13 cellular contexts compared by ENCODE assay signal in the genomic region with DNA sequence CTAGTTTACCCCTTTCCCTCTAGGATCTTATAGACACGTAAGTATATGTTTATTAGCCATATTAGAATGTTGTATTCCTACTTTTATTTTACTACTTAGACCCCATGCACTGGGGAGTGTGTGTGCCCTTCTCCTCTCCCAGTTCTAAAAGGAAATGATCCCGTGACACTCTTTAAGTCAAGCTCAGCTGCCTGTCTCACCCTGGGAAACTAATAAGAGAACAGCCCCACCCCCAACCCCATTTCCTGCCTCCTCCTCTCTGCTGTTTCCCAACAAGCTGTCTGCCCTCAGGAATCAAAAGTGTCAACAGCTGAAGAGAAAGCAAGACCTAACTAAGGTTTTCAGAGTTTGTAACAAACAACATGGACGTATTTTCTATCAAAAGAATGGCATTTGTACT.
A peak's percentile ranks its signal among the peaks of the same experiment; 100 is the strongest.
DNase-seq lines count a peak whose midpoint lies in the region; ATAC-seq, FAIRE-seq and TF ChIP-seq lines count a peak whose summit lies in the region.
"Had no signal": no experiment of that assay in that cellular context is flagged by ENCODE, and none has a peak within 500 bp of the region (broad histone marks: within the 10 kb centered on the region; RNA-seq: fewer than 3 reads in every experiment).

No MANE protein-coding gene starts in this region.

- no peak overlapping the region for H3K4me3 Mint-ChIP-seq in dendritic cell treated with granulocyte-macrophage colony-stimulating factor and Interleukin-4, amounts not matched to agents 40 ng/mL and 50 ng/mL, for 4 days
- H3K4me3 Mint-ChIP-seq: activated B cell treated with CpG ODN at 0.5 μM for 24 hours; B cell; naive thymus-derived CD8-positive, alpha-beta T cell had no signal

- DNase-seq in NB4 (ENCODE audit: low read depth) (peak; percentile 62), lung (ENCODE audit: low spot score) (peak; percentile 54), GM12891 (ENCODE audit: insufficient read length, low spot score) (no peak), caudate nucleus (lab: John Stamatoyannopoulos, UW) (no peak), urothelium cell line (ENCODE audit: low spot score) (no peak)
- DNase-seq: activated B cell treated with CpG ODN at 0.5 μM for 24 hours; naive thymus-derived CD8-positive, alpha-beta T cell had no signal

- H3K9me3 Mint-ChIP-seq in dendritic cell treated with granulocyte-macrophage colony-stimulating factor and Interleukin-4, amounts not matched to agents 40 ng/mL and 50 ng/mL, for 4 days: peaks cover 10% of the 10 kb centered on the region

- TF ChIP-seq POLR2A in NB4 (IDR thresholded peaks at IDR 0.05; ENCODE audit: extremely low read depth, insufficient read length) (no peak), GM12891 (IDR thresholded peaks at IDR 0.05; ENCODE audit: low read depth, low read length) (no peak)

- H3K9ac ChIP-seq in BLaER1 treated with 17β-estradiol and CSF1 and Interleukin-3, amounts not matched to agents 10 nM and 100 nM: peak overlapping the region in 7 of 11 experiments; percentile 20 to 50 (median 36); a peak in 8 of 22 replicates

- WGBS in lung, 2 donors: 29 to 50% methylated on average over 3 of the region's 3 CpGs

- peaks cover 32% of the 10 kb centered on the region for H3K36me3 Mint-ChIP-seq in dendritic cell treated with granulocyte-macrophage colony-stimulating factor and Interleukin-4, amounts not matched to agents 40 ng/mL and 50 ng/mL, for 4 days (ENCODE audit: low read depth)

- H3K4me3 ChIP-seq in BLaER1 treated with 17β-estradiol and CSF1 and Interleukin-3, amounts not matched to agents 10 nM and 100 nM: peak overlapping the region in 1 of 10 experiments; percentile 13; a peak in 3 of 20 replicates
- no peak overlapping the region for H3K4me3 ChIP-seq in NB4 (ENCODE audit: low read depth, low read length)
- H3K4me3 ChIP-seq in lung: no peak overlapping the region
- H3K4me3 ChIP-seq: GM12878 had no signal

- ATAC-seq in lung (ENCODE audit: insufficient read depth, low FRiP score) (no peak), HG03521 (IDR thresholded peaks at IDR 0.05; ENCODE audit: unreplicated experiment) (no peak)
- ATAC-seq: esophagus mucosa; GM12878; naive thymus-derived CD8-positive, alpha-beta T cell had no signal

- no peaks in the 10 kb centered on the region for H3K27me3 ChIP-seq in BLaER1 treated with 17β-estradiol and CSF1 and Interleukin-3, amounts not matched to agents 10 nM and 100 nM
- H3K27me3 ChIP-seq in lung (ENCODE audit: control insufficient read depth, insufficient read depth): no peaks in the 10 kb centered on the region

- H3K27ac ChIP-seq in BLaER1 treated with 17β-estradiol and CSF1 and Interleukin-3, amounts not matched to agents 10 nM and 100 nM: peak overlapping the region in 9 of 11 experiments; percentile 21 to 70 (median 63); a peak in 18 of 22 replicates
- H3K27ac ChIP-seq in lung (ENCODE audit: low read depth in 1 of 2, low read length in 1 of 2) (no peak overlapping the region), caudate nucleus (ENCODE audit: low read depth, low read length) (no peak overlapping the region)

- peaks cover 0 to 5% (median 0%) of the 10 kb centered on the region in 11 experiments; a peak in 3 of 22 replicates for H3K36me3 ChIP-seq in BLaER1 treated with 17β-estradiol and CSF1 and Interleukin-3, amounts not matched to agents 10 nM and 100 nM
- H3K36me3 ChIP-seq in lung (ENCODE audit: control insufficient read depth in 2 of 2, insufficient read depth in 2 of 2, low read length in 2 of 2): no peaks in the 10 kb centered on the region

- no peaks in the 10 kb centered on the region for H4K20me1 ChIP-seq in BLaER1 treated with 17β-estradiol and CSF1 and Interleukin-3, amounts not matched to agents 10 nM and 100 nM

- FAIRE-seq in GM12891 (lab: Jason Lieb, UNC) (no peak), urothelium cell line (lab: Jason Lieb, UNC) (no peak)
- FAIRE-seq: GM12878 had no signal

- peaks cover 39 to 86% (median 46%) of the 10 kb centered on the region in 10 experiments for H3K4me1 ChIP-seq in BLaER1 treated with 17β-estradiol and CSF1 and Interleukin-3, amounts not matched to agents 10 nM and 100 nM
- peaks cover 3 to 6% of the 10 kb centered on the region in 2 donors for H3K4me1 ChIP-seq in lung (ENCODE audit: control insufficient read depth in 2 of 2, insufficient read depth in 2 of 2, low read length in 2 of 2)

- peak overlapping the region; percentile 83 for H3K27ac Mint-ChIP-seq in dendritic cell treated with granulocyte-macrophage colony-stimulating factor and Interleukin-4, amounts not matched to agents 40 ng/mL and 50 ng/mL, for 4 days
- H3K27ac Mint-ChIP-seq: activated B cell treated with CpG ODN at 0.5 μM for 24 hours; B cell; naive thymus-derived CD8-positive, alpha-beta T cell had no signal

- H3K27me3 Mint-ChIP-seq in dendritic cell treated with granulocyte-macrophage colony-stimulating factor and Interleukin-4, amounts not matched to agents 40 ng/mL and 50 ng/mL, for 4 days: no peaks in the 10 kb centered on the region
- H3K27me3 Mint-ChIP-seq: activated B cell treated with CpG ODN at 0.5 μM for 24 hours; B cell; naive thymus-derived CD8-positive, alpha-beta T cell had no signal

- H3K4me2 ChIP-seq in BLaER1 treated with 17β-estradiol and CSF1 and Interleukin-3, amounts not matched to agents 10 nM and 100 nM: peak overlapping the region; percentile 33 to 79 (median 70)

- intact Hi-C loops in dendritic cell treated with granulocyte-macrophage colony-stimulating factor and Interleukin-4, amounts not matched to agents 40 ng/mL and 50 ng/mL, for 4 days (cut with micrococcal nuclease): no loop called here

- TF ChIP-seq CTCF in NB4 (IDR thresholded peaks at IDR 0.05; ENCODE audit: low read depth, low read length) (no peak), lung (IDR thresholded peaks at IDR 0.05; ENCODE audit: control extremely low read depth, extremely low read depth) (no peak)

- peaks cover 12 to 47% (median 34%) of the 10 kb centered on the region in 11 experiments for H3K9me3 ChIP-seq in BLaER1 treated with 17β-estradiol and CSF1 and Interleukin-3, amounts not matched to agents 10 nM and 100 nM (replicated peaks in 1 of 11)
- H3K9me3 ChIP-seq in lung (ENCODE audit: control insufficient read depth in 2 of 2, insufficient read depth in 1 of 2, low read length in 1 of 2): peaks cover 0 to 4% of the 10 kb centered on the region in 2 donors

- peaks cover 57% of the 10 kb centered on the region for H3K4me1 Mint-ChIP-seq in dendritic cell treated with granulocyte-macrophage colony-stimulating factor and Interleukin-4, amounts not matched to agents 40 ng/mL and 50 ng/mL, for 4 days (ENCODE audit: low read depth)
- H3K4me1 Mint-ChIP-seq: activated B cell treated with CpG ODN at 0.5 μM for 24 hours had no signal

TF ChIP-seq in GM12891, 5 proteins besides CTCF, POLR2A, EP300 and RAD21:
- TF ChIP-seq PAX5 (IDR thresholded peaks at IDR 0.05; ENCODE audit: insufficient read depth, low read length, severe bottlenecking) (no peak), SPI1 (IDR thresholded peaks at IDR 0.05; ENCODE audit: low read depth, low read length) (no peak), POLR2AphosphoS5 (IDR thresholded peaks at IDR 0.05; ENCODE audit: low read depth, low read length) (no peak), TAF1 (IDR thresholded peaks at IDR 0.05; ENCODE audit: low read depth, low read length) (no peak), POU2F2 (IDR thresholded peaks at IDR 0.05; ENCODE audit: low read depth, low read length) (no peak)

Comparison
In these comparisons a context has a peak if more than half of its experiments do, and no peak if none do; other contexts are left out.
1. H3K27ac ChIP-seq: peak in BLaER1 treated with 17β-estradiol and CSF1 and Interleukin-3, amounts not matched to agents 10 nM and 100 nM (9 of 11); none in lung (0 of 2) and caudate nucleus (single experiment).
2. DNase-seq: peak in NB4 (single experiment) and lung (single experiment); none in GM12891 (single experiment), caudate nucleus (0 of 61) and urothelium cell line (single experiment).